ENCODE assay signal across 11 cellular contexts in genomic region chr5:180201051-180201987, GRCh38. TPM values are rescaled to one million over a fixed set of nuclear protein-coding genes. Genes with fewer than 3 reads are reported as not detected.
DNase-seq lines count a peak whose midpoint lies in the region; ATAC-seq and TF ChIP-seq lines count a peak whose summit lies in the region.
"Had no signal": no experiment of that assay in that cellular context is flagged by ENCODE, and none has a peak within 500 bp of the region (broad histone marks: within the 10 kb centered on the region; RNA-seq: fewer than 3 reads in every experiment).

No MANE protein-coding gene starts in this region.

- no peak overlapping the region for H3K4me3 ChIP-seq in NB4 (ENCODE audit: low read depth, low read length)
- H3K4me3 ChIP-seq in astrocyte of the spinal cord (ENCODE audit: low read depth, low read length): no peak overlapping the region
- H3K4me3 ChIP-seq: thoracic aorta had no signal

- CTCF ChIA-PET in activated CD4-positive, alpha-beta T cell treated with anti-CD3 and anti-CD28 coated beads for 36 hours (lab: Charles Lee): interaction anchor here (2.7 kb wide), 1 partner anchor 114 kb away, joined by 10 read pairs; no protein-coding TSS in a partner anchor

- no peaks in the 10 kb centered on the region for H3K4me1 Mint-ChIP-seq in activated CD4-positive, alpha-beta T cell treated with anti-CD3 and anti-CD28 coated beads for 36 hours
- H3K4me1 Mint-ChIP-seq in osteocyte (ENCODE audit: unreplicated experiment): peaks cover 3% of the 10 kb centered on the region
- H3K4me1 Mint-ChIP-seq: CD8-positive, alpha-beta memory T cell; naive thymus-derived CD8-positive, alpha-beta T cell had no signal

- TF ChIP-seq POLR2A in NB4 (IDR thresholded peaks at IDR 0.05; ENCODE audit: extremely low read depth, insufficient read length): no peak

- ATAC-seq in activated CD4-positive, alpha-beta T cell treated with anti-CD3 and anti-CD28 coated beads for 36 hours: no peak
- no peak for ATAC-seq in GM18867 (IDR thresholded peaks at IDR 0.05; ENCODE audit: unreplicated experiment)
- ATAC-seq: naive thymus-derived CD8-positive, alpha-beta T cell had no signal

- H3K4me3 Mint-ChIP-seq in activated CD4-positive, alpha-beta T cell treated with anti-CD3 and anti-CD28 coated beads for 36 hours: no peak overlapping the region
- H3K4me3 Mint-ChIP-seq in osteocyte (ENCODE audit: unreplicated experiment): no peak overlapping the region
- H3K4me3 Mint-ChIP-seq: CD8-positive, alpha-beta memory T cell; naive thymus-derived CD8-positive, alpha-beta T cell had no signal

- DNase-seq in activated CD4-positive, alpha-beta T cell treated with anti-CD3 and anti-CD28 coated beads for 36 hours: peak; percentile 38
- DNase-seq in activated CD4-positive, alpha-beta T cell treated with anti-CD3 and anti-CD28 coated beads, Interleukin-2, amount 50 U/mL, for 1 hour: no peak
- DNase-seq in NB4 (ENCODE audit: low read depth): peak; percentile 79
- DNase-seq in astrocyte of the spinal cord (ENCODE audit: low read depth, low spot score): no peak
- peak; percentile 70 for DNase-seq in osteocyte (ENCODE audit: extremely low spot score, unreplicated experiment)
- no peak for DNase-seq in AG20443 (ENCODE audit: low spot score)
- DNase-seq in NOMO-1 (lab: John Stamatoyannopoulos, UW; ENCODE audit: unreplicated experiment in 2 of 2): no peak
- DNase-seq: CD8-positive, alpha-beta memory T cell had no signal

- in situ Hi-C loops in astrocyte of the spinal cord (cut with HindIII; ENCODE audit: low sequenced_read_pairs): no loop called here

- TF ChIP-seq CTCF in NB4 (IDR thresholded peaks at IDR 0.05; ENCODE audit: low read depth, low read length) (peak; percentile 72), astrocyte of the spinal cord (IDR thresholded peaks at IDR 0.05; ENCODE audit: low read depth, low read length) (peak; percentile 31), osteocyte (IDR thresholded peaks at IDR 0.05) (peak; percentile 41)

- H3K27ac Mint-ChIP-seq in activated CD4-positive, alpha-beta T cell treated with anti-CD3 and anti-CD28 coated beads for 36 hours: no peak overlapping the region
- H3K27ac Mint-ChIP-seq in osteocyte (ENCODE audit: unreplicated experiment): no peak overlapping the region
- H3K27ac Mint-ChIP-seq: CD8-positive, alpha-beta memory T cell; naive thymus-derived CD8-positive, alpha-beta T cell had no signal

- intact Hi-C loops in activated CD4-positive, alpha-beta T cell treated with anti-CD3 and anti-CD28 coated beads for 36 hours (cut with DNase I, micrococcal nuclease): loop anchor here in 1 of 2 experiments (1.0 to 5.0 kb wide), 2 partner anchors 114 to 126 kb away; no protein-coding TSS in a partner anchor

- no peaks in the 10 kb centered on the region for H3K9me3 Mint-ChIP-seq in activated CD4-positive, alpha-beta T cell treated with anti-CD3 and anti-CD28 coated beads for 36 hours (ENCODE audit: low read depth)
- no peaks in the 10 kb centered on the region for H3K9me3 Mint-ChIP-seq in osteocyte (ENCODE audit: unreplicated experiment)

- H3K27me3 Mint-ChIP-seq in activated CD4-positive, alpha-beta T cell treated with anti-CD3 and anti-CD28 coated beads for 36 hours: peaks cover 21% of the 10 kb centered on the region
- H3K27me3 Mint-ChIP-seq in osteocyte (ENCODE audit: unreplicated experiment): peaks cover 5% of the 10 kb centered on the region

- POLR2A ChIA-PET in activated CD4-positive, alpha-beta T cell treated with anti-CD3 and anti-CD28 coated beads for 36 hours (lab: Charles Lee): no interaction called here

- no peaks in the 10 kb centered on the region for H3K36me3 Mint-ChIP-seq in activated CD4-positive, alpha-beta T cell treated with anti-CD3 and anti-CD28 coated beads for 36 hours (ENCODE audit: low read depth)
- H3K36me3 Mint-ChIP-seq in osteocyte (ENCODE audit: unreplicated experiment): no peaks in the 10 kb centered on the region
- H3K36me3 Mint-ChIP-seq: CD8-positive, alpha-beta memory T cell; naive thymus-derived CD8-positive, alpha-beta T cell had no signal

RNA-seq across cellular contexts. Expression of gene RASGEF1C, which starts 7.7 kb away (rescaled TPM):
- total RNA-seq in activated CD4-positive, alpha-beta T cell treated with anti-CD3 and anti-CD28 coated beads for 36 hours: not detected
- total RNA-seq in osteocyte: not detected in 2 replicates
- total RNA-seq: CD8-positive, alpha-beta memory T cell; naive thymus-derived CD8-positive, alpha-beta T cell; thoracic aorta had no signal

Comparison
In these comparisons a context has a peak if more than half of its experiments do, and no peak if none do; other contexts are left out.
1. DNase-seq: peak in activated CD4-positive, alpha-beta T cell treated with anti-CD3 and anti-CD28 coated beads for 36 hours (single experiment), NB4 (single experiment) and osteocyte (single experiment); none in activated CD4-positive, alpha-beta T cell treated with anti-CD3 and anti-CD28 coated beads, Interleukin-2, amount 50 U/mL, for 1 hour (single experiment), astrocyte of the spinal cord (single experiment), AG20443 (single experiment) and NOMO-1 (0 of 2).
2. Peak in every context shown above with its lines, with median percentiles within 50 percentile points of each other: CTCF ChIP-seq.